In the genomic region with DNA sequence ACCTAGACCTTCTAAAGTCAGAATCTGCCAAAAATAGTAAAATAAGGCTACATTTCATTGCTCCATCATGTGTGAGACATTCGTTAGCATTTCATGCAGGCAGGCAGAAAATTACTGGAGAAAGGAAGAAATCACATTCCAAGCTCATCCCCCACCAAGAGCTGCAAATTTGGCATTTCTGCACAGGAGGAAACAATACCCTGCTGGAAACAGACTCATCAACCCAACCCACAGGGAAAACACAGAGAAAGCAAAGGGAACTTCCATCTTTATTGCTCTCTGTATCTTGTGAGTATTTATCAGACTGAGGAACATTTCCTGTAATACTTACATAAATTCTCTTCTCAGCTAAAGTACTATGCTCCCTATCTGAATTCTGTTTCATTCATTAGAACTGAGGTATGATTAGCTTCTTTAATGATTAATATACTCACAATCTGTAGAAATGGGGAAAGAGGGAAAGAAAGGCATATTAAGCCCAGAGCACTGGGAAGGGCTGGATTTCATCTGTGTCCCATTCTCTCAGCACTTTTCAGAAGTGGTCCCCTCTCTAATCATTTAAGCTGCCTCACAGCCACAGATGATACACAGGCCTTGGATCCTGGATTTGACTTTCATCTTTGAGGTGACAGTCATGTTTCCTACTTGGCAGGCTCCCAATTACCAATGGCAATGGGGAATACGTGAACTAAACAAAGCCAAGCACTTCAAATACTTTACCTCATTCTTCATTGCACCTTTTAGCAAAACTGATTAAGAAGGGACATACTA, we compare ENCODE assay signal across 1 cellular context.
TF ChIP-seq lines count a peak whose summit lies in the region.

No MANE protein-coding gene starts in this region.

TF ChIP-seq in IMR-90, 13 proteins besides CTCF, POLR2A, EP300 and RAD21 (continued from another document):
- TF ChIP-seq NFE2L2 (IDR thresholded peaks at IDR 0.05; ENCODE audit: low read depth, low read length) (no peak), RFX5 (IDR thresholded peaks at IDR 0.05; ENCODE audit: low read depth, low read length) (no peak), BHLHE40 (IDR thresholded peaks at IDR 0.05; ENCODE audit: low read depth, low read length) (no peak), MAZ (IDR thresholded peaks at IDR 0.05; ENCODE audit: borderline replicate concordance, low read depth, low read length) (no peak), FOS (IDR thresholded peaks at IDR 0.05; ENCODE audit: low read depth, low read length) (no peak), SMC3 (IDR thresholded peaks at IDR 0.05; ENCODE audit: low read depth, low read length) (no peak), CEBPB (IDR thresholded peaks at IDR 0.05; ENCODE audit: low read depth, low read length) (no peak), MXI1 (IDR thresholded peaks at IDR 0.05; ENCODE audit: borderline replicate concordance, low read depth, low read length) (no peak)
- TF ChIP-seq, protein P1, sequence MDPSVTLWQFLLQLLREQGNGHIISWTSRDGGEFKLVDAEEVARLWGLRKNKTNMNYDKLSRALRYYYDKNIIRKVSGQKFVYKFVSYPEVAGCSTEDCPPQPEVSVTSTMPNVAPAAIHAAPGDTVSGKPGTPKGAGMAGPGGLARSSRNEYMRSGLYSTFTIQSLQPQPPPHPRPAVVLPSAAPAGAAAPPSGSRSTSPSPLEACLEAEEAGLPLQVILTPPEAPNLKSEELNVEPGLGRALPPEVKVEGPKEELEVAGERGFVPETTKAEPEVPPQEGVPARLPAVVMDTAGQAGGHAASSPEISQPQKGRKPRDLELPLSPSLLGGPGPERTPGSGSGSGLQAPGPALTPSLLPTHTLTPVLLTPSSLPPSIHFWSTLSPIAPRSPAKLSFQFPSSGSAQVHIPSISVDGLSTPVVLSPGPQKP (IDR thresholded peaks at IDR 0.05; ENCODE audit: borderline replicate concordance, low read depth, low read length) = no peak
- TF ChIP-seq, protein P2, sequence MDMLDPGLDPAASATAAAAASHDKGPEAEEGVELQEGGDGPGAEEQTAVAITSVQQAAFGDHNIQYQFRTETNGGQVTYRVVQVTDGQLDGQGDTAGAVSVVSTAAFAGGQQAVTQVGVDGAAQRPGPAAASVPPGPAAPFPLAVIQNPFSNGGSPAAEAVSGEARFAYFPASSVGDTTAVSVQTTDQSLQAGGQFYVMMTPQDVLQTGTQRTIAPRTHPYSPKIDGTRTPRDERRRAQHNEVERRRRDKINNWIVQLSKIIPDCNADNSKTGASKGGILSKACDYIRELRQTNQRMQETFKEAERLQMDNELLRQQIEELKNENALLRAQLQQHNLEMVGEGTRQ (IDR thresholded peaks at IDR 0.05; ENCODE audit: low read depth, low read length) = no peak
